24 cellular contexts compared by ENCODE assay signal in the genomic region with DNA sequence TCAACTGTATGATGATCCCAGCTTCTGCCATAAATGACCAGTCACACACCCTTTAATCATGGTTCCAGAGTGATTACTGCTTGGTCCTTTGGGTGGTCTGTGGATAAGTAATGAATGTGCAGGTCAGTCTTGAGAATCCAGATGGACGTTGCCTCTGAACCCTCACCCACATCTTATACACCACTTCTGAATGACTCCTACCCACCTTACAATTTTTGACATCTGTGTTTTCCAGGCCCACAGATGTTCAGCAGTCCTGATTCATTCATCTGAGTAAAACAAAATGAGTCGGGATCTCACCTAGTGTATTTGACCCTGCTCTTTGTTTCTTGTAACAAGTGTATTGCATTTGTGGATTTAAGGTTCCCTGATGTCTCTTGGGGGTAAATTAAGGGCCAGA.
"Had no signal": no experiment of that assay in that cellular context is flagged by ENCODE, and none has a peak within 500 bp of the region (broad histone marks: within the 10 kb centered on the region; RNA-seq: fewer than 3 reads in every experiment).

No MANE protein-coding gene starts in this region.

- H3K9me3 ChIP-seq: gastrocnemius medialis, prostate gland, right atrium auricular region, stomach, thyroid gland had no signal

- H3K4me3 Mint-ChIP-seq: naive thymus-derived CD4-positive, alpha-beta T cell; nephron; neural progenitor cell; stimulated activated effector memory CD8-positive, alpha-beta T cell treated with anti-CD3 and anti-CD28 coated beads, Interleukin-12 subunit alpha, Interleukin-12 subunit beta, amount 100 ng/mL, for 72 hours; type B pancreatic cell had no signal

- DNase-seq: dermis blood vessel endothelial cell; effector memory CD4-positive, alpha-beta T cell; gastrocnemius medialis; head of caudate nucleus; kidney; mesendoderm; midbrain; naive thymus-derived CD4-positive, alpha-beta T cell; stimulated activated CD4-positive, alpha-beta T cell treated with anti-CD3 and anti-CD28 coated beads, Interleukin-12 subunit alpha, Interleukin-12 subunit beta, amount 100 ng/mL, for 4 hours; stimulated activated CD4-positive, alpha-beta T cell treated with anti-CD3 and anti-CD28 coated beads, Interleukin-2, amount 100 ng/mL, for 24 hours; stimulated activated CD4-positive, alpha-beta T cell treated with anti-CD3 and anti-CD28 coated beads, Interleukin-4, amount 100 ng/mL, for 24 hours; stimulated activated naive CD4-positive, alpha-beta T cell treated with Interleukin-2 at 50 U/mL for 16 hours; stomach; thyroid gland had no signal

- H3K4me1 ChIP-seq: gastrocnemius medialis, neural progenitor cell, prostate gland, right atrium auricular region, stomach, thyroid gland had no signal

- H3K36me3 Mint-ChIP-seq: naive thymus-derived CD4-positive, alpha-beta T cell; neural progenitor cell; stimulated activated effector memory CD8-positive, alpha-beta T cell treated with anti-CD3 and anti-CD28 coated beads, Interleukin-12 subunit alpha, Interleukin-12 subunit beta, amount 100 ng/mL, for 72 hours; type B pancreatic cell had no signal

- ATAC-seq: gastrocnemius medialis; left lobe of liver; naive thymus-derived CD4-positive, alpha-beta T cell; sciatic nerve; stimulated activated effector memory CD8-positive, alpha-beta T cell treated with anti-CD3 and anti-CD28 coated beads, Interleukin-12 subunit alpha, Interleukin-12 subunit beta, amount 100 ng/mL, for 72 hours had no signal

- H3K4me1 Mint-ChIP-seq: naive thymus-derived CD4-positive, alpha-beta T cell; neural progenitor cell; stimulated activated effector memory CD8-positive, alpha-beta T cell treated with anti-CD3 and anti-CD28 coated beads, Interleukin-12 subunit alpha, Interleukin-12 subunit beta, amount 100 ng/mL, for 72 hours had no signal

- H3K9ac ChIP-seq: neural progenitor cell had no signal

- H3K4me3 ChIP-seq: coronary artery, gastrocnemius medialis, neural progenitor cell, prostate gland, right atrium auricular region, smooth muscle cell, stomach, thyroid gland had no signal

- H2AFZ ChIP-seq: neural progenitor cell had no signal

- H3K9me3 Mint-ChIP-seq: nephron, neural progenitor cell had no signal

- H3K27ac ChIP-seq: coronary artery, gastrocnemius medialis, neural progenitor cell, prostate gland, right atrium auricular region, stomach, thyroid gland had no signal

- H3K4me2 ChIP-seq: neural progenitor cell, smooth muscle cell had no signal

- H3K27ac Mint-ChIP-seq: naive thymus-derived CD4-positive, alpha-beta T cell; nephron; neural progenitor cell; stimulated activated effector memory CD8-positive, alpha-beta T cell treated with anti-CD3 and anti-CD28 coated beads, Interleukin-12 subunit alpha, Interleukin-12 subunit beta, amount 100 ng/mL, for 72 hours; type B pancreatic cell had no signal

- H3K27me3 ChIP-seq: gastrocnemius medialis, neural progenitor cell, right atrium auricular region, stomach, thyroid gland had no signal

- H3K36me3 ChIP-seq: gastrocnemius medialis, neural progenitor cell, prostate gland, right atrium auricular region, stomach, thyroid gland had no signal
